21 cellular contexts compared by ENCODE assay signal in genomic region chr17:49579522-49579921, GRCh38. TPM values are rescaled to one million over a fixed set of nuclear protein-coding genes. Genes with fewer than 3 reads are reported as not detected.
DNase-seq lines count a peak whose midpoint lies in the region; ATAC-seq, FAIRE-seq and TF ChIP-seq lines count a peak whose summit lies in the region.
"Had no signal": no experiment of that assay in that cellular context is flagged by ENCODE, and none has a peak within 500 bp of the region (broad histone marks: within the 10 kb centered on the region; RNA-seq: fewer than 3 reads in every experiment).

No MANE protein-coding gene starts in this region.

- H4K20me1 ChIP-seq in SK-N-SH (ENCODE audit: insufficient read depth) (no peaks in the 10 kb centered on the region), K562 (replicated peaks; ENCODE audit: control insufficient read depth, insufficient read depth, low read length) (peaks cover 7% of the 10 kb centered on the region)

- H3K9ac ChIP-seq in SK-N-SH: no peak overlapping the region
- H3K9ac ChIP-seq in K562 (ENCODE audit: insufficient read depth in 1 of 2, low read depth in 2 of 2, low read length in 2 of 2): no peak overlapping the region; a peak in 1 of 4 replicates
- H3K9ac ChIP-seq: BLaER1, GM23248 had no signal

- ATAC-seq in SK-N-SH treated with all-trans-retinoic acid at 6 μM for 48 hours (no peak), K562 (no peak), thoracic aorta (ENCODE audit: insufficient number of reproducible peaks, low FRiP score, low read depth) (no peak), GM21515 (IDR thresholded peaks at IDR 0.05; ENCODE audit: unreplicated experiment) (no peak)

- WGBS in SK-N-SH (ENCODE audit: low lambda C conversion rate): 80% methylated on average over 5 of the region's 5 CpGs
- WGBS in K562 (ENCODE audit: insufficient coverage, low coverage, missing lambda C conversion rate): 33% methylated on average over 5 of the region's 5 CpGs

- TF ChIP-seq CTCF in SK-N-SH (IDR thresholded peaks at IDR 0.05) (no peak), K562 (IDR thresholded peaks at IDR 0.05 in 2 of 3, conservative IDR thresholded peaks at IDR 0.05 in 1 of 3; ENCODE audit: insufficient read depth in 2 of 3, low read depth in 1 of 3, low read length in 3 of 3) (no peak), thoracic aorta (IDR thresholded peaks at IDR 0.05) (no peak)

- in situ Hi-C loops in K562 (cut with MboI): no loop called here

- BruUV-seq in K562 (replicated peaks; lab: Mats Ljungman, UMichigan): no TSS peak

- no peak for TF ChIP-seq POLR2A in K562 (conservative IDR thresholded peaks at IDR 0.05)

- no peaks in the 10 kb centered on the region for H3K36me3 ChIP-seq in SK-N-SH (replicated peaks in 1 of 2; ENCODE audit: control insufficient read depth in 1 of 2, insufficient read depth in 2 of 2, low read length in 1 of 2)
- H3K36me3 ChIP-seq in H7 (replicated peaks; ENCODE audit: control insufficient read depth, insufficient read depth, low read length): no peaks in the 10 kb centered on the region
- H3K36me3 ChIP-seq in K562 (ENCODE audit: control insufficient read depth, insufficient read depth, low read length): no peaks in the 10 kb centered on the region
- H3K36me3 ChIP-seq in thoracic aorta: peaks cover 7% of the 10 kb centered on the region
- H3K36me3 ChIP-seq: BLaER1 had no signal

- H3K79me2 ChIP-seq in SK-N-SH (ENCODE audit: insufficient read depth): no peaks in the 10 kb centered on the region
- H3K79me2 ChIP-seq in K562 (ENCODE audit: control insufficient read depth, insufficient read depth, low read length): no peaks in the 10 kb centered on the region

- intact Hi-C loops in K562 (cut with micrococcal nuclease): no loop called here

- H3K9me1 ChIP-seq in K562 (ENCODE audit: control insufficient read depth, insufficient read depth, low read length): no peaks in the 10 kb centered on the region

- no peak overlapping the region for H3K4me3 ChIP-seq in SK-N-SH (ENCODE audit: low read depth in 2 of 2, low read length in 1 of 2)
- H3K4me3 ChIP-seq in H7 (ENCODE audit: insufficient read depth, low read depth, low read length): no peak overlapping the region
- no peak overlapping the region for H3K4me3 ChIP-seq in K562
- H3K4me3 ChIP-seq in thoracic aorta: peak overlapping the region; percentile 95
- H3K4me3 ChIP-seq: BLaER1, GM23248 had no signal

- no peak overlapping the region for H2AFZ ChIP-seq in SK-N-SH (ENCODE audit: low read depth)
- no peak overlapping the region for H2AFZ ChIP-seq in K562 (ENCODE audit: low read depth, low read length)
- H2AFZ ChIP-seq: GM23248 had no signal

- TF ChIP-seq EP300 in SK-N-SH (IDR thresholded peaks at IDR 0.05; ENCODE audit: borderline replicate concordance in 1 of 2, low read depth in 1 of 2, low read length in 1 of 2) (no peak), K562 (IDR thresholded peaks at IDR 0.05; ENCODE audit: low read length) (no peak)

- peaks cover 9 to 20% of the 10 kb centered on the region in 2 experiments; a peak in 2 of 4 replicates for H3K4me1 ChIP-seq in SK-N-SH (ENCODE audit: control insufficient read depth in 1 of 2, insufficient read depth in 2 of 2, low read depth in 1 of 2, low read length in 1 of 2)
- peaks cover 8 to 57% of the 10 kb centered on the region in 2 experiments; a peak in 4 of 5 replicates for H3K4me1 ChIP-seq in K562 (replicated peaks in 1 of 2; ENCODE audit: control insufficient read depth in 2 of 2, insufficient read depth in 2 of 2, low read length in 2 of 2)
- peaks cover 33 to 76% of the 10 kb centered on the region in 2 donors for H3K4me1 ChIP-seq in thoracic aorta (ENCODE audit: control insufficient read depth in 1 of 2, low read depth in 2 of 2)

- FAIRE-seq in K562 (lab: Jason Lieb, UNC): no peak
- FAIRE-seq: G401.6, GM12891, GM19239 had no signal

- no peak for TF ChIP-seq RAD21 in SK-N-SH (IDR thresholded peaks at IDR 0.05; ENCODE audit: low read length)
- TF ChIP-seq RAD21 in K562 (CRISPR knock-in tag; conservative IDR thresholded peaks at IDR 0.05 in 1 of 2, IDR thresholded peaks at IDR 0.05 in 1 of 2): no peak

- DNase-seq in SK-N-SH (peak; percentile 44), H7 (peak; percentile 65), K562 (ENCODE audit: extremely low read depth in 1 of 4, low spot score in 3 of 4) (peak in 2 of 4 experiments; percentile 31 to 34), thoracic aorta (ENCODE audit: low spot score) (no peak), SKM-1 treated with dmso at 0.1 percent for 144 hours (lab: John Stamatoyannopoulos, UW; ENCODE audit: unreplicated experiment) (no peak), NCI-H2196 treated with DMSO at 0.1 percent for 48 hours (lab: John Stamatoyannopoulos, UW; ENCODE audit: unreplicated experiment) (no peak)
- DNase-seq: 8988T; CD4-positive, alpha-beta memory T cell; DMS53; DND-41; EL; GM23248; HCEC 1CT; HFFc6 had no signal

- no peak overlapping the region for H3K27ac ChIP-seq in SK-N-SH (ENCODE audit: low read depth in 2 of 2, low read length in 1 of 2)
- H3K27ac ChIP-seq in K562 (ENCODE audit: extremely low read depth, low read depth, low read length): no peak overlapping the region
- H3K27ac ChIP-seq in thoracic aorta: peak overlapping the region; percentile 95 to 100
- H3K27ac ChIP-seq: BLaER1, GM23248 had no signal

- POLR2A ChIA-PET in SK-N-SH (lab: Yijun Ruan, JAX) (no interaction called here), K562 (lab: Yijun Ruan, JAX) (interaction anchor here (1.2 to 1.5 kb wide), 2 partner anchors 117 to 292 kb away, joined by 3 to 5 read pairs; no protein-coding TSS in a partner anchor)

- no peaks in the 10 kb centered on the region for H3K9me2 ChIP-seq in SK-N-SH

- no peaks in the 10 kb centered on the region for H3K9me3 ChIP-seq in SK-N-SH
- H3K9me3 ChIP-seq in K562 (replicated peaks; ENCODE audit: control insufficient read depth, insufficient read depth, low read depth, low read length): no peaks in the 10 kb centered on the region
- H3K9me3 ChIP-seq in thoracic aorta: no peaks in the 10 kb centered on the region
- H3K9me3 ChIP-seq: BLaER1 had no signal

- H3K27me3 ChIP-seq in SK-N-SH (ENCODE audit: insufficient read depth): no peaks in the 10 kb centered on the region
- H3K27me3 ChIP-seq in H7 (ENCODE audit: control insufficient read depth, insufficient read depth, low read length): peaks cover 15% of the 10 kb centered on the region
- peaks cover 0 to under 1% of the 10 kb centered on the region in 2 experiments; a peak in 2 of 5 replicates for H3K27me3 ChIP-seq in K562 (ENCODE audit: control insufficient read depth in 2 of 2, insufficient read depth in 2 of 2, low read length in 2 of 2)
- H3K27me3 ChIP-seq in thoracic aorta (replicated peaks; ENCODE audit: insufficient read depth): no peaks in the 10 kb centered on the region

- CTCF ChIA-PET in SK-N-SH (lab: Yijun Ruan, JAX): interaction anchor here (0.9 to 48.9 kb wide), 4 partner anchors 9 to 114 kb away, joined by 3 to 2107 read pairs (median 34); partner anchors contain the start of genes SLC35B1 and SPOP
- CTCF ChIA-PET in K562 (lab: Yijun Ruan, JAX; ENCODE audit: low intra/inter-chr PET ratio): no interaction called here

- H3K4me2 ChIP-seq in SK-N-SH: no peak overlapping the region
- no peak overlapping the region for H3K4me2 ChIP-seq in K562 (ENCODE audit: insufficient read depth, low read length)
- H3K4me2 ChIP-seq: BLaER1 had no signal

- H3F3A ChIP-seq in SK-N-SH (replicated peaks; ENCODE audit: insufficient read depth): no peaks in the 10 kb centered on the region

TF ChIP-seq in SK-N-SH, 30 proteins besides CTCF, POLR2A, EP300 and RAD21:
- TF ChIP-seq SMC3 (IDR thresholded peaks at IDR 0.05; ENCODE audit: low read depth, low read length) (no peak), POLR2AphosphoS5 (IDR thresholded peaks at IDR 0.05; ENCODE audit: low read depth, low read length) (no peak), EZH2phosphoT487 (IDR thresholded peaks at IDR 0.05; ENCODE audit: borderline replicate concordance, low read depth) (no peak), NRF1 (IDR thresholded peaks at IDR 0.05; ENCODE audit: low read depth, low read length) (no peak), ELF1 (IDR thresholded peaks at IDR 0.05) (no peak)

TF ChIP-seq in SK-N-SH treated with all-trans-retinoic acid at 6 μM for 48 hours, 23 proteins besides CTCF, POLR2A, EP300 and RAD21 (continues in another document):
- TF ChIP-seq ZNF70 (CRISPR knock-in tag; IDR thresholded peaks at IDR 0.05): no peak
- no peak for TF ChIP-seq ESRRG (CRISPR knock-in tag; IDR thresholded peaks at IDR 0.05)
- no peak for TF ChIP-seq TCF4 (CRISPR knock-in tag; IDR thresholded peaks at IDR 0.05; ENCODE audit: borderline replicate concordance)
- no peak for TF ChIP-seq ARNTL (CRISPR knock-in tag; IDR thresholded peaks at IDR 0.05; ENCODE audit: borderline replicate concordance, low read depth)
- TF ChIP-seq OSR1 (CRISPR knock-in tag; IDR thresholded peaks at IDR 0.05): no peak

TF ChIP-seq in K562, 482 proteins besides CTCF, POLR2A, EP300 and RAD21 (continues in another document):
- no peak for TF ChIP-seq ERF (CRISPR knock-in tag; IDR thresholded peaks at IDR 0.05)

RNA-seq across cellular contexts. Expression of gene NXPH3, which starts 3.9 kb away (rescaled TPM):
- polyA plus RNA-seq in SK-N-SH (2012; rRNA removed) (0.30 and 0.31 TPM in 2 replicates), K562 (2011; rRNA removed) (0.06 and 0.14 TPM in 2 replicates), K562 (2014; fragmentation: Illumina TruSeq; extraction: Trizol) (0.17 and 0.18 TPM in 2 replicates), K562 (2014; fragmentation: Nextera tagmentation; extraction: Ambion mirVana) (not detected), K562 (2014; rRNA removed) (0.05 and 0.08 TPM in 2 replicates)
- polyA plus RNA-seq in SK-N-SH (2012; cell fraction: cytosol; rRNA removed): 0.14 and 0.16 TPM in 2 replicates
- polyA plus RNA-seq in SK-N-SH (2012; cell fraction: nucleus; rRNA removed): 0.25 and 0.34 TPM in 2 replicates
- total RNA-seq in H7 (2014; rRNA removed; shearing (Covaris generic)): 1.7 and 2.4 TPM in 2 replicates
- 0.32 and 0.37 TPM in 2 replicates for total RNA-seq in K562 (2011; cell fraction: chromatin; rRNA removed; ENCODE audit: low replicate concordance)
- total RNA-seq in K562 (2011; cell fraction: nucleolus; rRNA removed): 0.53 and 0.67 TPM in 2 replicates
- 0.23 and 0.37 TPM in 2 replicates for total RNA-seq in K562 (2011; cell fraction: nucleoplasm; rRNA removed)
- total RNA-seq in K562 (2014; rRNA removed) (0.05 and 0.16 TPM in 2 replicates), K562 (2014; rRNA removed; fragmentation: Illumina TruSeq; extraction: Trizol) (0.07 and 0.10 TPM in 2 replicates), K562 (2015; rRNA removed; fragmentation: Illumina TruSeq; extraction: Trizol) (0.04 and 0.08 TPM in 2 replicates), K562 (2021) (0.13 and 0.27 TPM in 2 replicates), thoracic aorta (100 to 1,000 TPM in 1 of 2 donors, 10 to 100 TPM in 1; 61.7 to 131 TPM)
- 0.15 and 0.42 TPM in 2 replicates for polyA plus RNA-seq in K562 (2011; cell fraction: cytosol; rRNA removed)
- polyA plus RNA-seq in K562 (2011; cell fraction: nucleus; rRNA removed): 0.07 and 0.20 TPM in 2 replicates
- polyA plus RNA-seq in K562 (2012): 0.09 and 0.12 TPM in 2 replicates
- polyA minus RNA-seq in K562 (2011; rRNA and poly(A)+ RNA removed): 0.27 and 0.32 TPM in 2 replicates
- not detected in 2 replicates for polyA minus RNA-seq in K562 (2011; cell fraction: cytosol; rRNA and poly(A)+ RNA removed)
- polyA minus RNA-seq in K562 (2011; cell fraction: nucleus; rRNA and poly(A)+ RNA removed): 0.27 and 0.33 TPM in 2 replicates
- total RNA-seq: CD4-positive, alpha-beta memory T cell had no signal
- polyA plus RNA-seq: CD14-positive monocyte; CD4-positive, alpha-beta memory T cell had no signal

Comparison
In these comparisons a context has a peak if more than half of its experiments do, and no peak if none do; other contexts are left out.
1. DNase-seq: peak in SK-N-SH (single experiment) and H7 (single experiment); none in thoracic aorta (single experiment), SKM-1 treated with dmso at 0.1 percent for 144 hours (single experiment) and NCI-H2196 treated with DMSO at 0.1 percent for 48 hours (single experiment).
2. H3K27ac ChIP-seq: peak in thoracic aorta (2 of 2); none in SK-N-SH (0 of 2) and K562 (single experiment).
3. RNA of gene NXPH3, which starts 3.9 kb away (total RNA-seq): 61.7 to 131 TPM in thoracic aorta; 1.7 to 2.4 TPM in H7 and 0.04 to 0.67 TPM in K562; every median in the first group is over 10 times any median in the second.